Comparison of ENCODE assay signal across 34 cellular contexts in genomic region chr10:32229170-32229569, GRCh38.
"Had no signal": no experiment of that assay in that cellular context is flagged by ENCODE, and none has a peak within 500 bp of the region (broad histone marks: within the 10 kb centered on the region; RNA-seq: fewer than 3 reads in every experiment).

No MANE protein-coding gene starts in this region.

- H3K4me3 ChIP-seq: MG63 had no signal

- H3K9me3 ChIP-seq: MG63 had no signal

- DNase-seq: Karpas-422, Kasumi-1, MG63, MM.1S, MV-4-11, NCI-H1048, NCI-H1092, NCI-H1092 treated with DMSO at 0.1 percent for 48 hours, NCI-H1105, NCI-H1105 treated with DMSO at 0.1 percent for 48 hours, NCI-H1417, NCI-H1417 treated with DMSO at 0.1 percent for 48 hours, NCI-H1436, NCI-H1436 treated with DMSO at 0.1 percent for 48 hours, NCI-H146, NCI-H1694, NCI-H1694 treated with DMSO at 0.1 percent for 48 hours, NCI-H187, NCI-H187 treated with DMSO at 0.1 percent for 48 hours, NCI-H1930, NCI-H2029, NCI-H2029 treated with DMSO at 0.1 percent for 48 hours, NCI-H2081, NCI-H2081 treated with DMSO at 0.1 percent for 48 hours, NCI-H2107, NCI-H2171, NCI-H2171 treated with DMSO at 0.1 percent for 48 hours, NCI-H2227 treated with DMSO at 0.1 percent for 48 hours, NCI-H226, NCI-H345, NCI-H446, NCI-H446 treated with DMSO at 0.1 percent for 48 hours, NCI-H510A, NCI-H510A treated with DMSO at 0.1 percent for 48 hours had no signal

- H3K36me3 ChIP-seq: MG63 had no signal
